1 cellular context compared by ENCODE assay signal in genomic region chr1:51535006-51535592, GRCh38.
A peak's percentile ranks its signal among the peaks of the same experiment; 100 is the strongest.
TF ChIP-seq lines count a peak whose summit lies in the region.

No MANE protein-coding gene starts in this region.

TF ChIP-seq in GM12878, 131 proteins besides CTCF, POLR2A, EP300 and RAD21 (continued from another document and continues in another):
- TF ChIP-seq BACH1 (IDR thresholded peaks at IDR 0.05; ENCODE audit: borderline replicate concordance) (no peak), ETV6 (conservative IDR thresholded peaks at IDR 0.05 in 1 of 2, IDR thresholded peaks at IDR 0.05 in 1 of 2; ENCODE audit: borderline replicate concordance in 1 of 2, low read depth in 1 of 2) (no peak), NRF1 (conservative IDR thresholded peaks at IDR 0.05; ENCODE audit: low read depth, low read length) (no peak), HSF1 (IDR thresholded peaks at IDR 0.05; ENCODE audit: low read depth, low read length) (no peak), EZH2 (IDR thresholded peaks at IDR 0.05; ENCODE audit: borderline replicate concordance, control insufficient read depth, low read depth, low read length) (no peak), ZNF217 (IDR thresholded peaks at IDR 0.05) (no peak), ATF2 (IDR thresholded peaks at IDR 0.05; ENCODE audit: low read length) (no peak), ZNF592 (IDR thresholded peaks at IDR 0.05) (peak; percentile 15; the same call in 1 of the 2 replicates), RUNX3 (IDR thresholded peaks at IDR 0.05; ENCODE audit: low read length) (peak; percentile 90), SUZ12 (IDR thresholded peaks at IDR 0.05; ENCODE audit: unreplicated experiment) (no peak), BCL3 (IDR thresholded peaks at IDR 0.05; ENCODE audit: borderline replicate concordance, insufficient read depth, low read depth, low read length, poor library complexity, severe bottlenecking) (no peak), BCLAF1 (IDR thresholded peaks at IDR 0.05) (no peak), NFYA (IDR thresholded peaks at IDR 0.05; ENCODE audit: borderline replicate concordance, low read depth, low read length) (no peak), SP1 (IDR thresholded peaks at IDR 0.05; ENCODE audit: low read depth, low read length) (no peak), SREBF1 (IDR thresholded peaks at IDR 0.05; ENCODE audit: low read length) (no peak), TBL1XR1 (IDR thresholded peaks at IDR 0.05; ENCODE audit: low read depth, low read length) (no peak), ZBTB4 (CRISPR knock-in tag; IDR thresholded peaks at IDR 0.05) (no peak), FOXM1 (IDR thresholded peaks at IDR 0.05; ENCODE audit: low read depth, low read length) (no peak), ZNF207 (IDR thresholded peaks at IDR 0.05; ENCODE audit: borderline replicate concordance) (no peak), MEF2A (IDR thresholded peaks at IDR 0.05; ENCODE audit: insufficient read depth, low read depth, low read length) (no peak), MYB (IDR thresholded peaks at IDR 0.05; ENCODE audit: borderline replicate concordance, low read depth, low read length) (no peak), WRNIP1 (IDR thresholded peaks at IDR 0.05; ENCODE audit: borderline replicate concordance, low read depth, low read length) (no peak), ZNF384 (IDR thresholded peaks at IDR 0.05; ENCODE audit: borderline replicate concordance, low read depth, low read length) (0 out of 2 replicates have a peak, but pooled peaks have one; percentile 22), SKIL (IDR thresholded peaks at IDR 0.05; ENCODE audit: low read depth, poor library complexity, severe bottlenecking) (no peak), E4F1 (IDR thresholded peaks at IDR 0.05; ENCODE audit: borderline replicate concordance, partially characterized antibody) (no peak), MAX (IDR thresholded peaks at IDR 0.05; ENCODE audit: low read depth, low read length) (no peak), CHD4 (IDR thresholded peaks at IDR 0.05) (no peak)
